Comparison of ENCODE assay signal across 28 cellular contexts in the genomic region with DNA sequence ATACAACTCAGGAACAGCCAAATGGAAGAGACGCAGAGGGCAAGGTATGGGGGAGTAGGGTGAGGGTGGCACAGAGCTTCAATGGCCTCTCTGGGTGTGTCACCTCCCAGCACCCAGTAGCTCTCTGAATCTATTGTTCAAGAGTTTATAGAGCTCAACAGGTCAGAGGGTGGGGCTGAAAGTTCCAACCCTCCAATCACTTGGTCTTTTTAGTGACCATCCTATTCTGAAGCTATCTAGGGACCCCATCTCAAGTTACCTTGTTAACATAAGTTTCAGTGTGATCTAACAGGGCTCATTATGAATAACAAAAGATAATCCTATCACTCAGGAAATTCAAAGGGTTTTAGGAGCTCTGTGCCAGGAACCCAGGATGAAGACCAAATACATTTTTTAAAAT.
"Had no signal": no experiment of that assay in that cellular context is flagged by ENCODE, and none has a peak within 500 bp of the region (broad histone marks: within the 10 kb centered on the region; RNA-seq: fewer than 3 reads in every experiment).

No MANE protein-coding gene starts in this region.

- H3K9me3 Mint-ChIP-seq: activated CD4-positive, alpha-beta memory T cell treated with anti-CD3 and anti-CD28 coated beads for 36 hours; activated CD4-positive, alpha-beta T cell treated with anti-CD3 and anti-CD28 coated beads, Interleukin-2, amount 10 ng/mL, durations not matched to agents 24 days and 14 days; activated naive CD4-positive, alpha-beta T cell treated with anti-CD3 and anti-CD28 coated beads, Interleukin-2, amount 10 ng/mL, durations not matched to agents 7 days and 5 days; activated T-cell treated with anti-CD3 and anti-CD28 coated beads, Interleukin-2, amount 50 U/mL, for 24 hours; nephron had no signal

- H3K4me3 ChIP-seq: left lung, lower lobe of right lung, skin epidermis, testis, transverse colon had no signal

- H3K27me3 ChIP-seq: left lung, neutrophil, testis, transverse colon had no signal

- H3K27ac ChIP-seq: left lung, lower lobe of right lung, neutrophil, skin epidermis, testis, transverse colon, VCaP had no signal

- H3K36me3 Mint-ChIP-seq: activated CD4-positive, alpha-beta memory T cell treated with anti-CD3 and anti-CD28 coated beads for 36 hours; activated naive CD4-positive, alpha-beta T cell treated with anti-CD3 and anti-CD28 coated beads, Interleukin-2, amount 10 ng/mL, durations not matched to agents 7 days and 5 days had no signal

- H3K9me3 ChIP-seq: left lung, lower lobe of right lung, neutrophil, testis, transverse colon had no signal

- H3K36me3 ChIP-seq: left lung, lower lobe of right lung, neutrophil, transverse colon had no signal

- H3K4me1 Mint-ChIP-seq: activated CD4-positive, alpha-beta T cell treated with anti-CD3 and anti-CD28 coated beads, Interleukin-2, amount 10 ng/mL, durations not matched to agents 24 days and 14 days had no signal

- ATAC-seq: esophagus mucosa; left lung; lower lobe of right lung; sciatic nerve; stimulated activated naive CD8-positive, alpha-beta T cell treated with anti-CD3 and anti-CD28 coated beads, Interleukin-15, Interleukin-2, amounts not matched to agents 100 U/mL and 50 U/mL, for 24 hours had no signal

- DNase-seq: activated CD4-positive, alpha-beta memory T cell treated with anti-CD3 and anti-CD28 coated beads for 36 hours; activated CD4-positive, alpha-beta T cell treated with anti-CD3 and anti-CD28 coated beads, Interleukin-2, amount 10 ng/mL, durations not matched to agents 24 days and 14 days; activated CD4-positive, CD25-positive, alpha-beta regulatory T cell treated with anti-CD3 and anti-CD28 coated beads, Interleukin-2, amount 50 U/mL, for 72 hours; activated CD8-positive, alpha-beta memory T cell treated with anti-CD3 and anti-CD28 coated beads, Interleukin-2, amount 50 U/mL, for 48 hours; activated gamma-delta T cell; activated naive CD4-positive, alpha-beta T cell treated with anti-CD3 and anti-CD28 coated beads, Interleukin-2, amount 10 ng/mL, durations not matched to agents 7 days and 5 days; activated T-cell treated with anti-CD3 and anti-CD28 coated beads, Interleukin-2, amount 50 U/mL, for 24 hours; amniotic stem cell; caudate nucleus; cortex of kidney; foreskin fibroblast; head of caudate nucleus; hippocampal formation; kidney glomerular epithelial cell; left lung; lower lobe of right lung; mesenchymal stem cell; stimulated activated CD4-positive, alpha-beta T cell treated with anti-CD3 and anti-CD28 coated beads, Interleukin-12 subunit alpha, Interleukin-12 subunit beta, amount 100 ng/mL, for 4 hours; stimulated activated CD4-positive, alpha-beta T cell treated with anti-CD3 and anti-CD28 coated beads, Interleukin-4, amount 100 ng/mL, for 1 hour; stimulated activated naive CD8-positive, alpha-beta T cell treated with anti-CD3 and anti-CD28 coated beads, Interleukin-15, Interleukin-2, amounts not matched to agents 100 U/mL and 50 U/mL, for 24 hours; testis; transverse colon had no signal

- H3K27ac Mint-ChIP-seq: activated CD4-positive, alpha-beta memory T cell treated with anti-CD3 and anti-CD28 coated beads for 36 hours; activated CD4-positive, alpha-beta T cell treated with anti-CD3 and anti-CD28 coated beads, Interleukin-2, amount 10 ng/mL, durations not matched to agents 24 days and 14 days; activated naive CD4-positive, alpha-beta T cell treated with anti-CD3 and anti-CD28 coated beads, Interleukin-2, amount 10 ng/mL, durations not matched to agents 7 days and 5 days; activated T-cell treated with anti-CD3 and anti-CD28 coated beads, Interleukin-2, amount 50 U/mL, for 24 hours; nephron had no signal

- H3K4me3 Mint-ChIP-seq: activated CD4-positive, alpha-beta memory T cell treated with anti-CD3 and anti-CD28 coated beads for 36 hours; activated CD4-positive, alpha-beta T cell treated with anti-CD3 and anti-CD28 coated beads, Interleukin-2, amount 10 ng/mL, durations not matched to agents 24 days and 14 days; activated naive CD4-positive, alpha-beta T cell treated with anti-CD3 and anti-CD28 coated beads, Interleukin-2, amount 10 ng/mL, durations not matched to agents 7 days and 5 days; activated T-cell treated with anti-CD3 and anti-CD28 coated beads, Interleukin-2, amount 50 U/mL, for 24 hours; nephron had no signal
